23 cellular contexts compared by ENCODE assay signal in genomic region chr6:1698527-1698926, GRCh38.
"Had no signal": no experiment of that assay in that cellular context is flagged by ENCODE, and none has a peak within 500 bp of the region (broad histone marks: within the 10 kb centered on the region; RNA-seq: fewer than 3 reads in every experiment).

No MANE protein-coding gene starts in this region.

- H3K4me3 Mint-ChIP-seq: mesothelial cell of epicardium had no signal

- H3K27me3 Mint-ChIP-seq: naive thymus-derived CD8-positive, alpha-beta T cell had no signal

- H3K4me3 ChIP-seq: body of pancreas, cardiac muscle cell, pancreas, transverse colon, uterus had no signal

- DNase-seq: activated CD4-positive, alpha-beta T cell treated with anti-CD3 and anti-CD28 coated beads for 4 hours; activated CD4-positive, alpha-beta T cell treated with anti-CD3 and anti-CD28 coated beads, Interleukin-2, amount 50 U/mL, for 48 hours; activated CD4-positive, CD25-positive, alpha-beta regulatory T cell; activated naive CD4-positive, alpha-beta T cell treated with Interleukin-2 at 50 U/mL for 16 hours; activated T-cell treated with anti-CD3 and anti-CD28 coated beads, Interleukin-2, amount 50 U/mL, for 48 hours; amygdala; body of pancreas; effector memory CD4-positive, alpha-beta T cell; glutamatergic neuron; hypothalamus; left ventricle myocardium superior; mammary epithelial cell; naive thymus-derived CD8-positive, alpha-beta T cell; pancreas; right cardiac atrium; stimulated activated CD4-positive, alpha-beta T cell treated with anti-CD3 and anti-CD28 coated beads, Interleukin-4, amount 100 ng/mL, for 24 hours; stimulated activated naive CD8-positive, alpha-beta T cell treated with anti-CD3 and anti-CD28 coated beads, Interleukin-15, Interleukin-2, amounts not matched to agents 100 U/mL and 50 U/mL, for 24 hours; T1000; transverse colon; uterus had no signal

- H3K9me3 Mint-ChIP-seq: mesothelial cell of epicardium had no signal

- H3K27me3 ChIP-seq: body of pancreas, cardiac muscle cell, pancreas, transverse colon, uterus had no signal

- H3K36me3 ChIP-seq: cardiac muscle cell, pancreas, transverse colon, uterus had no signal

- H3K27ac ChIP-seq: body of pancreas, cardiac muscle cell, pancreas, transverse colon, uterus had no signal

- H3K27ac Mint-ChIP-seq: mesothelial cell of epicardium had no signal

- H3K36me3 Mint-ChIP-seq: mesothelial cell of epicardium had no signal

- ATAC-seq: body of pancreas; esophagus mucosa; left ventricle myocardium superior; naive thymus-derived CD8-positive, alpha-beta T cell; pancreas; stimulated activated naive CD8-positive, alpha-beta T cell treated with anti-CD3 and anti-CD28 coated beads, Interleukin-15, Interleukin-2, amounts not matched to agents 100 U/mL and 50 U/mL, for 24 hours had no signal

- H3K9me3 ChIP-seq: body of pancreas, pancreas, transverse colon, uterus had no signal

- H3K4me1 ChIP-seq: body of pancreas, pancreas, transverse colon, uterus had no signal
